In the genomic region with DNA sequence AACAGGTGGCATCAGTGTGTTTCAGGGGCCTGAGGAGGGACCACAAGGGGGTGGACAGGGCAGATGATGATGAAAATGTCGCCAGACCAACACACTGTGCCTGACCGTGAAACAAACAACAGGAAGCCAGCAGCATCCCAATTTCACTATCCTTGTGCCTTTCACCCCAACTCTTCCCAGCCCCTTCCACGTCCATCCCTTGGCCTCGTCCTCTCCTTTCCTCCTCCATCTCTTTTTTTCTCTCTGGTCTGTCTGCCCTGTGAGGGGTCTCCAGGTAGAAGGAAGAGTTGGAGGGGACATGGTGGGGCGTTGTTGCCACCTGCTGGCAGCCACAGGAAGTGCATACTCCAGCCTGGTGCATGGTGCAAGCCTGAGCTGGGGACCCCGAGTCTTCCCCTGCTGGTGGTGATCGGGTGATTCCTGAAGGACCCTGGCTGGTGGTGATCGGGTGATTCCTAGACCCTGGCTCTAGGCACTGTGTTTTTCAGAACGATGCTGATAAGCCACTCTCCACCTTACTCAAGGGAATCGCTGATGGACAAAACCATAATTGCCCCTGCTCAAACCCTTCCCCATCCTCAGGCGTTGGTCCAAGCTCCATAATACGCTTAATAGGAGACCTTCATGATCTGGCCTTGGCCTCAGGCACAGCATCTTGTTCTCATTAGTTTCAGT, we compare ENCODE assay signal across 8 cellular contexts. TPM values are rescaled to one million over a fixed set of nuclear protein-coding genes. Genes with fewer than 3 reads are reported as not detected.
DNase-seq lines count a peak whose midpoint lies in the region; ATAC-seq, FAIRE-seq and TF ChIP-seq lines count a peak whose summit lies in the region.

No MANE protein-coding gene starts in this region.

- H4K20me1 ChIP-seq in DND-41 (ENCODE audit: insufficient read depth, low read length) = no peaks in the 10 kb centered on the region

- no peak overlapping the region for H2AFZ ChIP-seq in DND-41 (ENCODE audit: low read depth, low read length)

- no peak overlapping the region for H3K4me2 ChIP-seq in DND-41 (ENCODE audit: insufficient read depth, low read length)

- H3K27me3 ChIP-seq in DND-41 (ENCODE audit: insufficient read depth, low read length, poor library complexity) (no peaks in the 10 kb centered on the region), right atrium auricular region (no peaks in the 10 kb centered on the region), small intestine (ENCODE audit: control insufficient read depth in 2 of 2, insufficient read depth in 2 of 2, low read length in 2 of 2) (no peaks in the 10 kb centered on the region)

- FAIRE-seq in small intestine (lab: Jason Lieb, UNC) = no peak

- H3K27ac Mint-ChIP-seq in activated naive CD4-positive, alpha-beta T cell treated with anti-CD3 and anti-CD28 coated beads, Interleukin-2, amount 50 U/mL, for 72 hours = peak overlapping the region in 1 of 2 donors; percentile 36

- H3K9me3 Mint-ChIP-seq in activated naive CD4-positive, alpha-beta T cell treated with anti-CD3 and anti-CD28 coated beads, Interleukin-2, amount 50 U/mL, for 72 hours = peaks cover 0 to 5% of the 10 kb centered on the region in 2 donors

- H3K4me1 ChIP-seq in DND-41 (ENCODE audit: insufficient read depth, low read length) (peaks cover 7% of the 10 kb centered on the region; the same call in 1 of the 2 replicates), right atrium auricular region (peaks cover 0 to 13% of the 10 kb centered on the region in 2 donors), small intestine (ENCODE audit: control insufficient read depth in 2 of 2, insufficient read depth in 1 of 2, low read depth in 1 of 2, low read length in 1 of 2) (peaks cover 0 to 4% of the 10 kb centered on the region in 2 donors)

- H3K36me3 ChIP-seq in DND-41 (ENCODE audit: insufficient read depth, low read length) = no peaks in the 10 kb centered on the region
- H3K36me3 ChIP-seq in right atrium auricular region = no peaks in the 10 kb centered on the region
- H3K36me3 ChIP-seq in small intestine (ENCODE audit: control insufficient read depth in 2 of 2, insufficient read depth in 2 of 2, low read length in 2 of 2) = no peaks in the 10 kb centered on the region

- H3K4me3 ChIP-seq in DND-41 (ENCODE audit: low read depth in 1 of 2, low read length in 2 of 2) (no peak overlapping the region), right atrium auricular region (no peak overlapping the region), small intestine (ENCODE audit: low read depth in 1 of 2, low read length in 2 of 2) (no peak overlapping the region)

- H3K9me3 ChIP-seq in DND-41 (ENCODE audit: insufficient read depth, low read length, severe bottlenecking) (no peaks in the 10 kb centered on the region), right atrium auricular region (no peaks in the 10 kb centered on the region), small intestine (ENCODE audit: control insufficient read depth, low read depth) (no peaks in the 10 kb centered on the region)

- 9 to 25% (median 14%) methylated on average over 12 of the region's 12 CpGs for WGBS in small intestine, 3 donors

- ATAC-seq in DND-41 (ENCODE audit: insufficient read depth, low read depth) (peak; percentile 84), GM19023 (IDR thresholded peaks at IDR 0.05; ENCODE audit: unreplicated experiment) (no peak), HG03457 (IDR thresholded peaks at IDR 0.05; ENCODE audit: unreplicated experiment) (no peak)
- peak; percentile 33 to 71 for ATAC-seq in activated naive CD4-positive, alpha-beta T cell treated with anti-CD3 and anti-CD28 coated beads, Interleukin-2, amount 50 U/mL, for 72 hours

- H3K79me2 ChIP-seq in DND-41 (ENCODE audit: insufficient read depth, low read length) = no peaks in the 10 kb centered on the region

- H3K27ac ChIP-seq in DND-41 (ENCODE audit: low read length) (no peak overlapping the region), right atrium auricular region (no peak overlapping the region), small intestine (ENCODE audit: low read depth in 1 of 2, low read length in 1 of 2) (no peak overlapping the region)

- peak; percentile 98 for TF ChIP-seq CTCF in DND-41 (IDR thresholded peaks at IDR 0.05; ENCODE audit: borderline replicate concordance, extremely low read depth, low read length, poor library complexity, severe bottlenecking)
- TF ChIP-seq CTCF in right atrium auricular region (IDR thresholded peaks at IDR 0.05) = peak; percentile 97

- peak; percentile 74 for DNase-seq in DND-41
- DNase-seq in HT-29 (ENCODE audit: low spot score) = peak; percentile 81
- DNase-seq in SK-MEL-5 (ENCODE audit: low read depth, low spot score) = peak; percentile 64
- peak in 1 of 2 donors; percentile 68 for DNase-seq in activated naive CD4-positive, alpha-beta T cell treated with anti-CD3 and anti-CD28 coated beads, Interleukin-2, amount 50 U/mL, for 72 hours (ENCODE audit: low spot score in 2 of 2)
- DNase-seq in right atrium auricular region (ENCODE audit: low spot score) = no peak
- peak; percentile 39 for DNase-seq in small intestine

- no peak overlapping the region for H3K9ac ChIP-seq in DND-41 (ENCODE audit: low read depth, low read length)

- peaks cover 0 to 9% of the 10 kb centered on the region in 2 donors for H3K36me3 Mint-ChIP-seq in activated naive CD4-positive, alpha-beta T cell treated with anti-CD3 and anti-CD28 coated beads, Interleukin-2, amount 50 U/mL, for 72 hours

- in situ Hi-C loops in SK-MEL-5 (cut with HindIII; ENCODE audit: low pct_unique_long_range_greater_than_20kb, low sequenced_read_pairs) = no loop called here

RNA-seq across cellular contexts. Expression of gene NSD1, which starts 21.7 kb away (rescaled TPM):
- 21.9 and 29.4 TPM in 2 replicates for total RNA-seq in HT-29 (2014; rRNA removed; shearing (Covaris generic))
- total RNA-seq in SK-MEL-5 (2014; rRNA removed; shearing (Covaris generic)) = 21.9 and 23.5 TPM in 2 replicates
- 12.6 and 15.0 TPM in 2 replicates for polyA plus RNA-seq in SK-MEL-5 (2015; cell fraction: cytosol; rRNA removed)
- 12.1 and 17.0 TPM in 2 replicates for polyA plus RNA-seq in SK-MEL-5 (2015; cell fraction: nucleus; rRNA removed)
- 10 to 100 TPM; 62.6 to 80.5 TPM for total RNA-seq in activated naive CD4-positive, alpha-beta T cell treated with anti-CD3 and anti-CD28 coated beads, Interleukin-2, amount 50 U/mL, for 72 hours
- 10 to 100 TPM; 25.4 to 26.7 TPM for total RNA-seq in right atrium auricular region
- 10 to 100 TPM in 1 of 3 donors, 1 to 10 TPM in 2; 4.3 to 17.7 (median 5.4) TPM for polyA plus RNA-seq in small intestine

RNA-seq across cellular contexts. Expression of gene FGFR4, which starts 25.1 kb away (rescaled TPM):
- total RNA-seq in HT-29 (2014; rRNA removed; shearing (Covaris generic)) = 145 and 158 TPM in 2 replicates
- 15.2 and 16.6 TPM in 2 replicates for total RNA-seq in SK-MEL-5 (2014; rRNA removed; shearing (Covaris generic))
- 25.7 and 28.6 TPM in 2 replicates for polyA plus RNA-seq in SK-MEL-5 (2015; cell fraction: cytosol; rRNA removed)
- polyA plus RNA-seq in SK-MEL-5 (2015; cell fraction: nucleus; rRNA removed) = 20.6 and 37.5 TPM in 2 replicates
- 1 to 10 TPM in 1 of 2 donors, under 1 TPM in 1; 0.75 to 2.3 TPM for total RNA-seq in activated naive CD4-positive, alpha-beta T cell treated with anti-CD3 and anti-CD28 coated beads, Interleukin-2, amount 50 U/mL, for 72 hours
- 1 to 10 TPM in 1 of 2 donors, under 1 TPM in 1; 0.48 to 1.5 TPM for total RNA-seq in right atrium auricular region
- polyA plus RNA-seq in small intestine = 10 to 100 TPM in 1 of 3 donors, 1 to 10 TPM in 2; 7.6 to 69.6 (median 9.7) TPM

Comparison
In these comparisons a context has a peak if more than half of its experiments do, and no peak if none do; other contexts are left out.
1. ATAC-seq: peak in DND-41 (single experiment) and activated naive CD4-positive, alpha-beta T cell treated with anti-CD3 and anti-CD28 coated beads, Interleukin-2, amount 50 U/mL, for 72 hours (2 of 2); none in GM19023 (single experiment) and HG03457 (single experiment).